19 cellular contexts compared by ENCODE assay signal in the genomic region with DNA sequence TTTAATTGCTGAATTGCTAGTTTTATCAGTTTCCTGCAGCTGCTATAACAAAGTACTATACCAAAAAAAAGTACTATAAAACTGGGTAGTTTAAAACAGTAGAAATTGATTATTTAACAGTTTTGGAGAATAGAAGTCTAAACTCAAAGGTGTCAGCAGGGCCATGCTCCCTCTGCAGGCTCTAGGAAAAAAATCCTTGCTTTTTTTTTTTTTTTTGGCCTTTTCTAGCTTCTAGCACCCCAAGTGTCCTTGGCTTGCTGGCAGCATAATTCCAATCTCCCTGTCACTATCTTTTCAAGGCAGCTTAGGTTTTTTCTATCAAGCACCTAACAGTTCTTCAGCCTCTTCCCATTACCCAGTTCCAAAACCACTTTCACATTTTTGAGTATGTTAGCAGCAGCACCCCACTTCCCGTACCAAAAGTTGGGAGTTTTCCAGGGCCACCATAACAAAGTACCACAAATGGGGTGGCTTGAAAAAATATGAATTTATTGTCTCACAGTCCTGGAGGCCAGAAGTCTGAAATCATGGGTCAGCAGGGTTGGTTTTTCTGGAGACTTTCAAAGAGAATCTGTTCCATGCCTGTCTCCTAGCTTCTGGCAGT. TPM values are rescaled to one million over a fixed set of nuclear protein-coding genes. Genes with fewer than 3 reads are reported as not detected.
A peak's percentile ranks its signal among the peaks of the same experiment; 100 is the strongest.
DNase-seq lines count a peak whose midpoint lies in the region; ATAC-seq, FAIRE-seq and TF ChIP-seq lines count a peak whose summit lies in the region.
"Had no signal": no experiment of that assay in that cellular context is flagged by ENCODE, and none has a peak within 500 bp of the region (broad histone marks: within the 10 kb centered on the region; RNA-seq: fewer than 3 reads in every experiment).

No MANE protein-coding gene starts in this region.

- POLR2A ChIA-PET in GM12878 (lab: Charles Lee): interaction anchor here (0.7 to 1.0 kb wide), 2 partner anchors 24 to 30 kb away, joined by 5 to 6 read pairs; no protein-coding TSS in a partner anchor

- no peak overlapping the region for H2AK5ac ChIP-seq in trophoblast cell (ENCODE audit: low read length)

- no peak for TF ChIP-seq POLR2A in GM12878 (IDR thresholded peaks at IDR 0.05; ENCODE audit: low read depth, low read length)

- DNase-seq in activated naive CD8-positive, alpha-beta T cell treated with anti-CD3 and anti-CD28 coated beads for 36 hours: no peak
- no peak for DNase-seq in HFFc6
- DNase-seq in GM12878 (ENCODE audit: low read depth, low spot score): no peak
- DNase-seq in trophoblast cell: no peak
- no peak for DNase-seq in KG1 (lab: John Stamatoyannopoulos, UW)
- no peak for DNase-seq in HK-2 (ENCODE audit: unreplicated experiment)
- DNase-seq: activated CD4-positive, CD25-positive, alpha-beta regulatory T cell; activated effector memory CD4-positive, alpha-beta T cell treated with Interleukin-2 at 50 U/mL for 16 hours; GDM1; H7; heart left ventricle; kidney glomerular epithelial cell; MV-4-11; stimulated activated CD4-positive, alpha-beta T cell treated with anti-CD3 and anti-CD28 coated beads, Interleukin-2, amount 100 ng/mL, for 48 hours had no signal

- H3K27ac ChIP-seq in GM12878 (ENCODE audit: control insufficient read depth, insufficient read depth) (no peak overlapping the region), trophoblast cell (ENCODE audit: low read depth, low read length) (no peak overlapping the region)
- H3K27ac ChIP-seq: breast epithelium, heart left ventricle, vagina had no signal

- H3K18ac ChIP-seq in trophoblast cell (ENCODE audit: low read length): no peak overlapping the region

- no peak overlapping the region for H2AFZ ChIP-seq in GM12878 (ENCODE audit: control insufficient read depth, low read depth, low read length)
- no peak overlapping the region for H2AFZ ChIP-seq in trophoblast cell (ENCODE audit: insufficient read depth, low read length, poor library complexity)

- H2BK5ac ChIP-seq in trophoblast cell (ENCODE audit: low read depth, low read length, poor library complexity): no peak overlapping the region

- ATAC-seq in GM12878 (no peak; the same call in 2 of the 3 replicates), HG03378 (IDR thresholded peaks at IDR 0.05; ENCODE audit: unreplicated experiment) (no peak)
- ATAC-seq: heart left ventricle had no signal

- intact Hi-C loops in GM12878 (cut with micrococcal nuclease; ENCODE audit: unreplicated experiment): loop anchor here (2.0 kb wide), 1 partner anchor 62 kb away; no protein-coding TSS in a partner anchor

- no peak overlapping the region for H3K4me2 ChIP-seq in GM12878 (ENCODE audit: control insufficient read depth, insufficient read depth)
- H3K4me2 ChIP-seq in trophoblast cell (ENCODE audit: low read length): no peak overlapping the region

- H3K4me3 Mint-ChIP-seq in activated naive CD8-positive, alpha-beta T cell: no peak overlapping the region
- no peak overlapping the region for H3K4me3 Mint-ChIP-seq in activated naive CD8-positive, alpha-beta T cell treated with anti-CD3 and anti-CD28 coated beads for 36 hours
- no peak overlapping the region for H3K4me3 Mint-ChIP-seq in HFFc6

- H3K36me3 ChIP-seq in GM12878 (ENCODE audit: control insufficient read depth in 2 of 2, insufficient read depth in 2 of 2, low read length in 1 of 2) (peaks cover 2% of the 10 kb centered on the region in 2 experiments; a peak in 3 of 4 replicates), trophoblast cell (ENCODE audit: control insufficient read depth in 1 of 2, insufficient read depth in 2 of 2, low read length in 2 of 2) (no peaks in the 10 kb centered on the region)
- H3K36me3 ChIP-seq: breast epithelium had no signal

- FAIRE-seq in GM12878 (lab: Jason Lieb, UNC): no peak

- no peak overlapping the region for H4K91ac ChIP-seq in trophoblast cell (ENCODE audit: low read depth, low read length)

- H3K9ac ChIP-seq in GM12878 (ENCODE audit: control insufficient read depth, insufficient read depth, low read length): no peak overlapping the region
- no peak overlapping the region for H3K9ac ChIP-seq in trophoblast cell (ENCODE audit: low read length)

- TF ChIP-seq RAD21 in GM12878 (IDR thresholded peaks at IDR 0.05; ENCODE audit: insufficient read depth, low read depth, low read length): no peak

- H3K9me3 Mint-ChIP-seq in activated naive CD8-positive, alpha-beta T cell (ENCODE audit: low read depth): no peaks in the 10 kb centered on the region
- H3K9me3 Mint-ChIP-seq in activated naive CD8-positive, alpha-beta T cell treated with anti-CD3 and anti-CD28 coated beads for 36 hours: peaks cover 3% of the 10 kb centered on the region
- no peaks in the 10 kb centered on the region for H3K9me3 Mint-ChIP-seq in HFFc6
- H3K9me3 Mint-ChIP-seq: stimulated activated effector memory CD8-positive, alpha-beta T cell treated with anti-CD3 and anti-CD28 coated beads, Interleukin-12 subunit alpha, Interleukin-12 subunit beta, amount 100 ng/mL, for 72 hours had no signal

- no peak overlapping the region for H2BK120ac ChIP-seq in trophoblast cell (ENCODE audit: insufficient read depth, low read length, poor library complexity)

- SMC1A ChIA-PET in GM12878 (lab: Charles Lee; ENCODE audit: uncharacterized antibody, unreplicated experiment): interaction anchor here (0.6 to 2.1 kb wide), 7 partner anchors 24 to 62 kb away, joined by 3 to 8 read pairs (median 4); a partner anchor contains a TSS

- RAD21 ChIA-PET in GM12878 (lab: Charles Lee; ENCODE audit: unreplicated experiment): interaction anchor here (0.8 to 1.7 kb wide), 2 partner anchors 62 to 63 kb away, joined by 4 to 6 read pairs; no protein-coding TSS in a partner anchor

- H3K9me3 ChIP-seq in GM12878 (replicated peaks; ENCODE audit: control insufficient read depth, insufficient read depth, low read length) (no peaks in the 10 kb centered on the region), trophoblast cell (ENCODE audit: insufficient read depth, low read depth, low read length) (no peaks in the 10 kb centered on the region)
- H3K9me3 ChIP-seq: breast epithelium, heart left ventricle, vagina had no signal

- H3K79me1 ChIP-seq in trophoblast cell (ENCODE audit: low read length): no peaks in the 10 kb centered on the region

- H3K4me1 Mint-ChIP-seq in activated naive CD8-positive, alpha-beta T cell (ENCODE audit: low read depth): peaks cover 72% of the 10 kb centered on the region
- peaks cover 64% of the 10 kb centered on the region for H3K4me1 Mint-ChIP-seq in activated naive CD8-positive, alpha-beta T cell treated with anti-CD3 and anti-CD28 coated beads for 36 hours
- peaks cover 14% of the 10 kb centered on the region for H3K4me1 Mint-ChIP-seq in HFFc6 (ENCODE audit: low read depth)

- no TSS peak for BruUV-seq in GM12878 (replicated peaks; lab: Mats Ljungman, UMichigan)

- no peak for TF ChIP-seq EP300 in GM12878 (IDR thresholded peaks at IDR 0.05; ENCODE audit: borderline replicate concordance in 1 of 2, control insufficient read depth in 1 of 2, low read depth in 2 of 2, low read length in 2 of 2)

- H3K4me3 ChIP-seq in GM12878 (no peak overlapping the region), trophoblast cell (ENCODE audit: low read depth, low read length) (no peak overlapping the region)
- H3K4me3 ChIP-seq: breast epithelium, heart left ventricle, vagina had no signal

- in situ Hi-C loops in GM12878 (cut with MboI): no loop called here

- peak overlapping the region; percentile 27 for H3K4ac ChIP-seq in trophoblast cell (ENCODE audit: low read depth, low read length)

- H4K8ac ChIP-seq in trophoblast cell (ENCODE audit: low read depth, low read length): no peak overlapping the region

- CTCF ChIA-PET in GM12878 (lab: Yijun Ruan, JAX): interaction anchor here (0.6 to 3.5 kb wide), 4 partner anchors 28 to 770 kb away, joined by 4 to 14 read pairs (median 4); no protein-coding TSS in a partner anchor

- H3K23ac ChIP-seq in trophoblast cell (ENCODE audit: low read length): no peak overlapping the region

- H3K79me2 ChIP-seq in GM12878 (ENCODE audit: control insufficient read depth, insufficient read depth, low read length) (peaks cover 72% of the 10 kb centered on the region), trophoblast cell (ENCODE audit: control insufficient read depth, insufficient read depth, low read length, poor library complexity) (peaks cover 2% of the 10 kb centered on the region)

- H3K27me3 ChIP-seq in GM12878 (replicated peaks in 1 of 2; ENCODE audit: control insufficient read depth in 2 of 2, insufficient read depth in 2 of 2, low read length in 1 of 2): no peaks in the 10 kb centered on the region
- H3K27me3 ChIP-seq in trophoblast cell (ENCODE audit: insufficient read depth, low read length): no peaks in the 10 kb centered on the region
- H3K27me3 ChIP-seq: breast epithelium, heart left ventricle, vagina had no signal

- H3K36me3 Mint-ChIP-seq in activated naive CD8-positive, alpha-beta T cell: peaks cover 5% of the 10 kb centered on the region
- H3K36me3 Mint-ChIP-seq in activated naive CD8-positive, alpha-beta T cell treated with anti-CD3 and anti-CD28 coated beads for 36 hours: peaks cover 26% of the 10 kb centered on the region
- H3K36me3 Mint-ChIP-seq in HFFc6 (ENCODE audit: low read depth): peaks cover 8% of the 10 kb centered on the region; the same call in 1 of the 2 replicates

- no peak overlapping the region for H2BK12ac ChIP-seq in trophoblast cell (ENCODE audit: low read length)

- H3K14ac ChIP-seq in trophoblast cell (ENCODE audit: low read length): no peak overlapping the region

- WGBS in GM12878 (ENCODE audit: insufficient coverage, insufficient replicate concordance, low lambda C conversion rate, missing lambda C conversion rate): 91% methylated on average over 1 of the region's 1 CpG
- no CpG with 5 or more reads among the region's 1 CpG for WGBS in trophoblast cell (ENCODE audit: extremely low coverage, insufficient coverage, insufficient read length)

- H3K4me1 ChIP-seq in GM12878 (ENCODE audit: control insufficient read depth, insufficient read depth, low read length) (peaks cover 7% of the 10 kb centered on the region; the same call in 1 of the 2 replicates), trophoblast cell (ENCODE audit: control insufficient read depth in 1 of 2, insufficient read depth in 2 of 2, low read length in 2 of 2) (no peaks in the 10 kb centered on the region)
- H3K4me1 ChIP-seq: breast epithelium had no signal

- peak overlapping the region; percentile 77 for H3K27ac Mint-ChIP-seq in activated naive CD8-positive, alpha-beta T cell
- H3K27ac Mint-ChIP-seq in activated naive CD8-positive, alpha-beta T cell treated with anti-CD3 and anti-CD28 coated beads for 36 hours: no peak overlapping the region
- no peak overlapping the region for H3K27ac Mint-ChIP-seq in HFFc6
- H3K27ac Mint-ChIP-seq: stimulated activated effector memory CD8-positive, alpha-beta T cell treated with anti-CD3 and anti-CD28 coated beads, Interleukin-12 subunit alpha, Interleukin-12 subunit beta, amount 100 ng/mL, for 72 hours had no signal

- TF ChIP-seq CTCF in HFFc6 (IDR thresholded peaks at IDR 0.05): peak; percentile 56; the same call in 1 of the 2 replicates
- TF ChIP-seq CTCF in GM12878 (IDR thresholded peaks at IDR 0.05 in 2 of 3, conservative IDR thresholded peaks at IDR 0.05 in 1 of 3; ENCODE audit: control insufficient read depth in 2 of 3, extremely low read depth in 1 of 3, insufficient read depth in 1 of 3, low read depth in 3 of 3, low read length in 3 of 3): 0 out of 6 replicates have a peak, but pooled peaks of 1 of the 3 experiments have one; percentile 4

- H4K12ac ChIP-seq in trophoblast cell (ENCODE audit: low read depth, low read length): no peak overlapping the region

- H3K27me3 Mint-ChIP-seq in activated naive CD8-positive, alpha-beta T cell: no peaks in the 10 kb centered on the region
- H3K27me3 Mint-ChIP-seq in activated naive CD8-positive, alpha-beta T cell treated with anti-CD3 and anti-CD28 coated beads for 36 hours: no peaks in the 10 kb centered on the region
- H3K27me3 Mint-ChIP-seq in HFFc6 (ENCODE audit: insufficient read depth): no peaks in the 10 kb centered on the region; the same call in 1 of the 2 replicates

- peaks cover 2% of the 10 kb centered on the region; the same call in 1 of the 2 replicates for H4K20me1 ChIP-seq in GM12878 (ENCODE audit: control insufficient read depth, insufficient read depth)

RNA-seq across cellular contexts. Expression of a gene that starts 37.4 kb away (rescaled TPM):
- 10 to 100 TPM; 69.7 to 77.0 TPM for total RNA-seq in activated naive CD8-positive, alpha-beta T cell treated with anti-CD3 and anti-CD28 coated beads for 36 hours
- total RNA-seq in HFFc6 (2021; fragmentation: NEBNext Ultra II Directional; extraction: Animal tissue kit (Norgen Biotek cat#: 25700)): 10 to 100 TPM; 55.4 to 60.3 (median 56.9) TPM
- total RNA-seq in GM12878 (2013; cell fraction: nucleolus; rRNA removed): 404 and 430 TPM in 2 replicates
- 47.9 and 49.9 TPM in 2 replicates for total RNA-seq in GM12878 (2014; rRNA removed)
- total RNA-seq in GM12878 (2014; rRNA removed; fragmentation: Illumina TruSeq; extraction: Trizol): 62.3 and 67.1 TPM in 2 replicates
- total RNA-seq in GM12878 (2021): 69.1 and 75.6 TPM in 2 replicates
- 31.5 TPM for polyA plus RNA-seq in GM12878 (2011; ENCODE audit: low read depth)
- polyA plus RNA-seq in GM12878 (2011; rRNA removed): 63.2 and 78.3 TPM in 2 replicates
- 45.7 and 47.4 TPM in 2 replicates for polyA plus RNA-seq in GM12878 (2011; cell fraction: cytosol; rRNA removed)
- polyA plus RNA-seq in GM12878 (2011; cell fraction: nucleus; rRNA removed): 74.9 and 87.1 TPM in 2 replicates
- polyA plus RNA-seq in GM12878 (2012): 44.1 and 50.9 TPM in 2 replicates
- 72.6 and 74.0 TPM in 2 replicates for polyA plus RNA-seq in GM12878 (2014; fragmentation: Illumina TruSeq; extraction: Trizol)
- polyA plus RNA-seq in GM12878 (2014; fragmentation: Nextera tagmentation; extraction: Ambion mirVana): 10 to 100 TPM; 32.9 to 39.7 TPM
- polyA plus RNA-seq in GM12878 (2014; rRNA removed): 38.2 and 43.5 TPM in 2 replicates
- 10 to 100 TPM; 19.4 to 22.9 TPM for polyA plus RNA-seq in GM12878 (2016; fragmentation: Nextera tagmentation; extraction: Ambion mirVana)
- 130 and 227 TPM in 2 replicates for polyA minus RNA-seq in GM12878 (2011; rRNA and poly(A)+ RNA removed)
- polyA minus RNA-seq in GM12878 (2011; cell fraction: cytosol; rRNA and poly(A)+ RNA removed): 43.3 and 51.4 TPM in 2 replicates
- polyA minus RNA-seq in GM12878 (2011; cell fraction: nucleus; rRNA and poly(A)+ RNA removed): 52.3 and 86.8 TPM in 2 replicates
- polyA plus RNA-seq in trophoblast cell (2013): 42.2 and 45.2 TPM in 2 replicates
